Comparison of ENCODE assay signal across 1 cellular context in the genomic region with DNA sequence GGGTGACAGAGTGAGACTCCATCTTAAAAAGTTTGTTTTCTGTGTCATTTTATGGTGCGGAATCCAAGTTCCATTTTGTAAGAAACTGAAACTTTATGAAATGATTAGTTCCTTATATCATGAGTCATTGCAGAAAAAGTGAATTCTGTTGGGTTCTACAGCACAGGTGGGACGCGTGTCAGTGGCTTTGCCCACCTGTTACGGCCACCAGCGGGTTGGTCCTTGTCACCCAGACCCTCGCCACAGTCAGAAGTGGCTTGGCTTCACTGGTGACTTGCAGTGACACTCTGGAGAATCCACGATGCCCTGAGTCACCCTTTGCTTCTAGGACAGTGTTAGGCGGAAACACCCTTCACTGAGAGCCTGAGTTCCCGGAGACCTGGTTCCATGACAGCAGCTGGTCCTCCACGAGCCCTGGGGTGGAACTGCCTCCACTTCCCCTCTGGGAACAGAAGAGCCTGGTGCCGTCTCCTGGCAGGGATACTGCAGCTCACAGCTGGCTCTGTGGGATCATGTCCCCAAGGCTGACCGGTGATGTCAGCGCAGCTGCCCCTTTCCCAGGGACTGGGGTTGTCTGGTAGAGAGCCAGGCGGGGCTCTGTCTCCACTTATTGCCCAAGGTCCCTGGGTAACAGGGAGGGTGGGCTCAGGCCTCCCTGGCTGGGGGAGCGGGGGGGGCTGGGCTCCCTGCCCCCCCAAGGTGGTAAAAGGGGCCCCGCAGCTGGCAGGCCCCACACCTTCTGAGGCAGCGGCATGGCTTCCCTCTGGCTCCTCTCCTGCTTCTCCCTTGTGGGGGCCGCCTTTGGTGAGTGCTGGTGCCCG.
TF ChIP-seq lines count a peak whose summit lies in the region.

A gene (plus strand): TSS at position 733 of the 821 bp plus-strand sequence. CDS start 20 bp downstream, at position 753.

TF ChIP-seq in GM12878, 131 proteins besides CTCF, POLR2A, EP300 and RAD21 (continued from another document and continues in another):
- TF ChIP-seq, protein P1, sequence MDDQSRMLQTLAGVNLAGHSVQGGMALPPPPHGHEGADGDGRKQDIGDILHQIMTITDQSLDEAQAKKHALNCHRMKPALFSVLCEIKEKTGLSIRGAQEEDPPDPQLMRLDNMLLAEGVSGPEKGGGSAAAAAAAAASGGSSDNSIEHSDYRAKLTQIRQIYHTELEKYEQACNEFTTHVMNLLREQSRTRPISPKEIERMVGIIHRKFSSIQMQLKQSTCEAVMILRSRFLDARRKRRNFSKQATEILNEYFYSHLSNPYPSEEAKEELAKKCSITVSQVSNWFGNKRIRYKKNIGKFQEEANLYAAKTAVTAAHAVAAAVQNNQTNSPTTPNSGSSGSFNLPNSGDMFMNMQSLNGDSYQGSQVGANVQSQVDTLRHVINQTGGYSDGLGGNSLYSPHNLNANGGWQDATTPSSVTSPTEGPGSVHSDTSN (IDR thresholded peaks at IDR 0.05; ENCODE audit: insufficient replicate concordance, low read depth, low read length) = no peak
- TF ChIP-seq MTA3 (IDR thresholded peaks at IDR 0.05; ENCODE audit: borderline replicate concordance, low read length) (peak; percentile 68; the same call in 1 of the 2 replicates), YY1 (IDR thresholded peaks at IDR 0.05; ENCODE audit: low read depth, low read length) (peak; percentile 67; the same call in 1 of the 2 replicates), TARDBP (IDR thresholded peaks at IDR 0.05; ENCODE audit: borderline replicate concordance) (no peak), TAF1 (IDR thresholded peaks at IDR 0.05; ENCODE audit: borderline replicate concordance, low read depth, low read length) (no peak), SMAD5 (IDR thresholded peaks at IDR 0.05; ENCODE audit: low read depth) (no peak), CBX5 (IDR thresholded peaks at IDR 0.05; ENCODE audit: low read depth) (no peak), STAT3 (IDR thresholded peaks at IDR 0.05; ENCODE audit: low read depth, low read length) (no peak), ZBED1 (IDR thresholded peaks at IDR 0.05; ENCODE audit: borderline replicate concordance) (peak; percentile 62; the same call in 1 of the 2 replicates), CBX3 (IDR thresholded peaks at IDR 0.05; ENCODE audit: borderline replicate concordance, low read depth) (no peak), SMAD1 (IDR thresholded peaks at IDR 0.05; ENCODE audit: low read depth, partially characterized antibody) (no peak), CBFB (IDR thresholded peaks at IDR 0.05; ENCODE audit: low read depth) (peak; percentile 16; the same call in 1 of the 2 replicates), SMARCA5 (IDR thresholded peaks at IDR 0.05) (no peak), RAD51 (IDR thresholded peaks at IDR 0.05) (no peak), FOS (IDR thresholded peaks at IDR 0.05; ENCODE audit: borderline replicate concordance, extremely low read depth, insufficient read length) (no peak), IKZF1 (conservative IDR thresholded peaks at IDR 0.05) (no peak), ZNF207 (IDR thresholded peaks at IDR 0.05; ENCODE audit: borderline replicate concordance) (no peak), MXI1 (IDR thresholded peaks at IDR 0.05; ENCODE audit: low read depth, low read length) (no peak), PAX8 (IDR thresholded peaks at IDR 0.05) (no peak), NRF1 (conservative IDR thresholded peaks at IDR 0.05; ENCODE audit: low read depth, low read length) (no peak), CEBPB (IDR thresholded peaks at IDR 0.05; ENCODE audit: borderline replicate concordance in 1 of 2, low read depth in 2 of 2, low read length in 2 of 2) (no peak), NR2F1 (conservative IDR thresholded peaks at IDR 0.05) (no peak), BMI1 (IDR thresholded peaks at IDR 0.05; ENCODE audit: borderline replicate concordance) (no peak), EED (IDR thresholded peaks at IDR 0.05; ENCODE audit: low read depth) (peak; percentile 48; the same call in 1 of the 2 replicates), TCF12 (IDR thresholded peaks at IDR 0.05; ENCODE audit: low read depth, low read length) (peak; percentile 95), PML (IDR thresholded peaks at IDR 0.05; ENCODE audit: low read length) (no peak), PAX5 (IDR thresholded peaks at IDR 0.05; ENCODE audit: borderline replicate concordance, low read depth, low read length) (peak; percentile 48; the same call in 1 of the 2 replicates), SREBF2 (IDR thresholded peaks at IDR 0.05; ENCODE audit: low read length) (no peak), SIN3A (IDR thresholded peaks at IDR 0.05; ENCODE audit: low read depth, low read length) (no peak), HCFC1 (IDR thresholded peaks at IDR 0.05; ENCODE audit: low read length) (no peak), WRNIP1 (IDR thresholded peaks at IDR 0.05; ENCODE audit: borderline replicate concordance, low read depth, low read length) (no peak), SIX5 (IDR thresholded peaks at IDR 0.05; ENCODE audit: low read depth, low read length, severe bottlenecking) (no peak), TBL1XR1 (IDR thresholded peaks at IDR 0.05; ENCODE audit: low read depth, low read length) (no peak), TCF3 (IDR thresholded peaks at IDR 0.05; ENCODE audit: borderline replicate concordance, insufficient read depth, low read depth, low read length) (peak; percentile 95)
- TF ChIP-seq, protein P2, sequence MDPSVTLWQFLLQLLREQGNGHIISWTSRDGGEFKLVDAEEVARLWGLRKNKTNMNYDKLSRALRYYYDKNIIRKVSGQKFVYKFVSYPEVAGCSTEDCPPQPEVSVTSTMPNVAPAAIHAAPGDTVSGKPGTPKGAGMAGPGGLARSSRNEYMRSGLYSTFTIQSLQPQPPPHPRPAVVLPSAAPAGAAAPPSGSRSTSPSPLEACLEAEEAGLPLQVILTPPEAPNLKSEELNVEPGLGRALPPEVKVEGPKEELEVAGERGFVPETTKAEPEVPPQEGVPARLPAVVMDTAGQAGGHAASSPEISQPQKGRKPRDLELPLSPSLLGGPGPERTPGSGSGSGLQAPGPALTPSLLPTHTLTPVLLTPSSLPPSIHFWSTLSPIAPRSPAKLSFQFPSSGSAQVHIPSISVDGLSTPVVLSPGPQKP (IDR thresholded peaks at IDR 0.05; ENCODE audit: low read depth, low read length) = no peak
- TF ChIP-seq, protein P3, sequence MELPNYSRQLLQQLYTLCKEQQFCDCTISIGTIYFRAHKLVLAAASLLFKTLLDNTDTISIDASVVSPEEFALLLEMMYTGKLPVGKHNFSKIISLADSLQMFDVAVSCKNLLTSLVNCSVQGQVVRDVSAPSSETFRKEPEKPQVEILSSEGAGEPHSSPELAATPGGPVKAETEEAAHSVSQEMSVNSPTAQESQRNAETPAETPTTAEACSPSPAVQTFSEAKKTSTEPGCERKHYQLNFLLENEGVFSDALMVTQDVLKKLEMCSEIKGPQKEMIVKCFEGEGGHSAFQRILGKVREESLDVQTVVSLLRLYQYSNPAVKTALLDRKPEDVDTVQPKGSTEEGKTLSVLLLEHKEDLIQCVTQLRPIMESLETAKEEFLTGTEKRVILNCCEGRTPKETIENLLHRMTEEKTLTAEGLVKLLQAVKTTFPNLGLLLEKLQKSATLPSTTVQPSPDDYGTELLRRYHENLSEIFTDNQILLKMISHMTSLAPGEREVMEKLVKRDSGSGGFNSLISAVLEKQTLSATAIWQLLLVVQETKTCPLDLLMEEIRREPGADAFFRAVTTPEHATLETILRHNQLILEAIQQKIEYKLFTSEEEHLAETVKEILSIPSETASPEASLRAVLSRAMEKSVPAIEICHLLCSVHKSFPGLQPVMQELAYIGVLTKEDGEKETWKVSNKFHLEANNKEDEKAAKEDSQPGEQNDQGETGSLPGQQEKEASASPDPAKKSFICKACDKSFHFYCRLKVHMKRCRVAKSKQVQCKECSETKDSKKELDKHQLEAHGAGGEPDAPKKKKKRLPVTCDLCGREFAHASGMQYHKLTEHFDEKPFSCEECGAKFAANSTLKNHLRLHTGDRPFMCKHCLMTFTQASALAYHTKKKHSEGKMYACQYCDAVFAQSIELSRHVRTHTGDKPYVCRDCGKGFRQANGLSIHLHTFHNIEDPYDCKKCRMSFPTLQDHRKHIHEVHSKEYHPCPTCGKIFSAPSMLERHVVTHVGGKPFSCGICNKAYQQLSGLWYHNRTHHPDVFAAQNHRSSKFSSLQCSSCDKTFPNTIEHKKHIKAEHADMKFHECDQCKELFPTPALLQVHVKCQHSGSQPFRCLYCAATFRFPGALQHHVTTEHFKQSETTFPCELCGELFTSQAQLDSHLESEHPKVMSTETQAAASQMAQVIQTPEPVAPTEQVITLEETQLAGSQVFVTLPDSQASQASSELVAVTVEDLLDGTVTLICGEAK (IDR thresholded peaks at IDR 0.05; ENCODE audit: borderline replicate concordance) = no peak
- TF ChIP-seq, protein P4, sequence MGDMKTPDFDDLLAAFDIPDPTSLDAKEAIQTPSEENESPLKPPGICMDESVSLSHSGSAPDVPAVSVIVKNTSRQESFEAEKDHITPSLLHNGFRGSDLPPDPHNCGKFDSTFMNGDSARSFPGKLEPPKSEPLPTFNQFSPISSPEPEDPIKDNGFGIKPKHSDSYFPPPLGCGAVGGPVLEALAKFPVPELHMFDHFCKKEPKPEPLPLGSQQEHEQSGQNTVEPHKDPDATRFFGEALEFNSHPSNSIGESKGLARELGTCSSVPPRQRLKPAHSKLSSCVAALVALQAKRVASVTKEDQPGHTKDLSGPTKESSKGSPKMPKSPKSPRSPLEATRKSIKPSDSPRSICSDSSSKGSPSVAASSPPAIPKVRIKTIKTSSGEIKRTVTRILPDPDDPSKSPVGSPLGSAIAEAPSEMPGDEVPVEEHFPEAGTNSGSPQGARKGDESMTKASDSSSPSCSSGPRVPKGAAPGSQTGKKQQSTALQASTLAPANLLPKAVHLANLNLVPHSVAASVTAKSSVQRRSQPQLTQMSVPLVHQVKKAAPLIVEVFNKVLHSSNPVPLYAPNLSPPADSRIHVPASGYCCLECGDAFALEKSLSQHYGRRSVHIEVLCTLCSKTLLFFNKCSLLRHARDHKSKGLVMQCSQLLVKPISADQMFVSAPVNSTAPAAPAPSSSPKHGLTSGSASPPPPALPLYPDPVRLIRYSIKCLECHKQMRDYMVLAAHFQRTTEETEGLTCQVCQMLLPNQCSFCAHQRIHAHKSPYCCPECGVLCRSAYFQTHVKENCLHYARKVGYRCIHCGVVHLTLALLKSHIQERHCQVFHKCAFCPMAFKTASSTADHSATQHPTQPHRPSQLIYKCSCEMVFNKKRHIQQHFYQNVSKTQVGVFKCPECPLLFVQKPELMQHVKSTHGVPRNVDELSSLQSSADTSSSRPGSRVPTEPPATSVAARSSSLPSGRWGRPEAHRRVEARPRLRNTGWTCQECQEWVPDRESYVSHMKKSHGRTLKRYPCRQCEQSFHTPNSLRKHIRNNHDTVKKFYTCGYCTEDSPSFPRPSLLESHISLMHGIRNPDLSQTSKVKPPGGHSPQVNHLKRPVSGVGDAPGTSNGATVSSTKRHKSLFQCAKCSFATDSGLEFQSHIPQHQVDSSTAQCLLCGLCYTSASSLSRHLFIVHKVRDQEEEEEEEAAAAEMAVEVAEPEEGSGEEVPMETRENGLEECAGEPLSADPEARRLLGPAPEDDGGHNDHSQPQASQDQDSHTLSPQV (IDR thresholded peaks at IDR 0.05) = no peak
- TF ChIP-seq, protein P5, sequence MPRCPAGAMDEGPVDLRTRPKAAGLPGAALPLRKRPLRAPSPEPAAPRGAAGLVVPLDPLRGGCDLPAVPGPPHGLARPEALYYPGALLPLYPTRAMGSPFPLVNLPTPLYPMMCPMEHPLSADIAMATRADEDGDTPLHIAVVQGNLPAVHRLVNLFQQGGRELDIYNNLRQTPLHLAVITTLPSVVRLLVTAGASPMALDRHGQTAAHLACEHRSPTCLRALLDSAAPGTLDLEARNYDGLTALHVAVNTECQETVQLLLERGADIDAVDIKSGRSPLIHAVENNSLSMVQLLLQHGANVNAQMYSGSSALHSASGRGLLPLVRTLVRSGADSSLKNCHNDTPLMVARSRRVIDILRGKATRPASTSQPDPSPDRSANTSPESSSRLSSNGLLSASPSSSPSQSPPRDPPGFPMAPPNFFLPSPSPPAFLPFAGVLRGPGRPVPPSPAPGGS (IDR thresholded peaks at IDR 0.05; ENCODE audit: borderline replicate concordance, insufficient read depth, low read depth, low read length, poor library complexity, severe bottlenecking) = no peak
- TF ChIP-seq, protein P6, sequence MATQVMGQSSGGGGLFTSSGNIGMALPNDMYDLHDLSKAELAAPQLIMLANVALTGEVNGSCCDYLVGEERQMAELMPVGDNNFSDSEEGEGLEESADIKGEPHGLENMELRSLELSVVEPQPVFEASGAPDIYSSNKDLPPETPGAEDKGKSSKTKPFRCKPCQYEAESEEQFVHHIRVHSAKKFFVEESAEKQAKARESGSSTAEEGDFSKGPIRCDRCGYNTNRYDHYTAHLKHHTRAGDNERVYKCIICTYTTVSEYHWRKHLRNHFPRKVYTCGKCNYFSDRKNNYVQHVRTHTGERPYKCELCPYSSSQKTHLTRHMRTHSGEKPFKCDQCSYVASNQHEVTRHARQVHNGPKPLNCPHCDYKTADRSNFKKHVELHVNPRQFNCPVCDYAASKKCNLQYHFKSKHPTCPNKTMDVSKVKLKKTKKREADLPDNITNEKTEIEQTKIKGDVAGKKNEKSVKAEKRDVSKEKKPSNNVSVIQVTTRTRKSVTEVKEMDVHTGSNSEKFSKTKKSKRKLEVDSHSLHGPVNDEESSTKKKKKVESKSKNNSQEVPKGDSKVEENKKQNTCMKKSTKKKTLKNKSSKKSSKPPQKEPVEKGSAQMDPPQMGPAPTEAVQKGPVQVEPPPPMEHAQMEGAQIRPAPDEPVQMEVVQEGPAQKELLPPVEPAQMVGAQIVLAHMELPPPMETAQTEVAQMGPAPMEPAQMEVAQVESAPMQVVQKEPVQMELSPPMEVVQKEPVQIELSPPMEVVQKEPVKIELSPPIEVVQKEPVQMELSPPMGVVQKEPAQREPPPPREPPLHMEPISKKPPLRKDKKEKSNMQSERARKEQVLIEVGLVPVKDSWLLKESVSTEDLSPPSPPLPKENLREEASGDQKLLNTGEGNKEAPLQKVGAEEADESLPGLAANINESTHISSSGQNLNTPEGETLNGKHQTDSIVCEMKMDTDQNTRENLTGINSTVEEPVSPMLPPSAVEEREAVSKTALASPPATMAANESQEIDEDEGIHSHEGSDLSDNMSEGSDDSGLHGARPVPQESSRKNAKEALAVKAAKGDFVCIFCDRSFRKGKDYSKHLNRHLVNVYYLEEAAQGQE (IDR thresholded peaks at IDR 0.05; ENCODE audit: low read depth, low read length) = no peak
- TF ChIP-seq, protein P7, sequence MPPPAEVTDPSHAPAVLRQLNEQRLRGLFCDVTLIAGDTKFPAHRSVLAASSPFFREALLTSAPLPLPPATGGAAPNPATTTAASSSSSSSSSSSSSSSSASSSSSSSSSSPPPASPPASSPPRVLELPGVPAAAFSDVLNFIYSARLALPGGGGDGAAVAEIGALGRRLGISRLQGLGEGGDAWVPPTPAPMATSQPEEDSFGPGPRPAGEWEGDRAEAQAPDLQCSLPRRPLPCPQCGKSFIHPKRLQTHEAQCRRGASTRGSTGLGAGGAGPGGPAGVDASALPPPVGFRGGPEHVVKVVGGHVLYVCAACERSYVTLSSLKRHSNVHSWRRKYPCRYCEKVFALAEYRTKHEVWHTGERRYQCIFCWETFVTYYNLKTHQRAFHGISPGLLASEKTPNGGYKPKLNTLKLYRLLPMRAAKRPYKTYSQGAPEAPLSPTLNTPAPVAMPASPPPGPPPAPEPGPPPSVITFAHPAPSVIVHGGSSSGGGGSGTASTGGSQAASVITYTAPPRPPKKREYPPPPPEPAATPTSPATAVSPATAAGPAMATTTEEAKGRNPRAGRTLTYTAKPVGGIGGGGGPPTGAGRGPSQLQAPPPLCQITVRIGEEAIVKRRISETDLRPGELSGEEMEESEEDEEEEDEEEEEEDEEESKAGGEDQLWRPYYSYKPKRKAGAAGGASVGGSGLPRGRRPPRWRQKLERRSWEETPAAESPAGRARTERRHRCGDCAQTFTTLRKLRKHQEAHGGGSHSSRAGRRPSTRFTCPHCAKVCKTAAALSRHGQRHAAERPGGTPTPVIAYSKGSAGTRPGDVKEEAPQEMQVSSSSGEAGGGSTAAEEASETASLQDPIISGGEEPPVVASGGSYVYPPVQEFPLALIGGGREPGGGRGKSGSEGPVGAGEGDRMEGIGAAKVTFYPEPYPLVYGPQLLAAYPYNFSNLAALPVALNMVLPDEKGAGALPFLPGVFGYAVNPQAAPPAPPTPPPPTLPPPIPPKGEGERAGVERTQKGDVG (CRISPR knock-in tag; IDR thresholded peaks at IDR 0.05) = no peak
